Comparison of ENCODE assay signal across 15 cellular contexts in the genomic region with DNA sequence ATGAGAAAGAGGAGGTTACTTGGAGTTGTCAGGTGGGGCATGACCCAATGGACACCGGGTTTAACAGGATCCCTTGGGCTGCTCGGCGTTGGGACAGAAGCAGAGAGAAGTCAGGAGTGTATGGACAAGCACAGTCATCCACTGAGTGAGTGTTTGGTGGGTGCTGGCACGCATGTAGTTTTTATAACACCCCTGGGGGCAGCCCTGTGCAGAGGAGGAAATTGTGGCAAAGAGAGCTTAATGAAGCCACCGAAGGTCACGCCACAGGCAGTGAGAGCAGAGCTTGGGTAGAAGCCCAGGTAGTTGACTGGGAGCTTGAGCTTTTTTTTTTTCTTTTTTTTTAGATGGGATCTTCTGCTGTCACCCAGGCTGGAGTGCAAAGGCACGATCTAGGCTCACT. TPM values are rescaled to one million over a fixed set of nuclear protein-coding genes. Genes with fewer than 3 reads are reported as not detected.
DNase-seq lines count a peak whose midpoint lies in the region; TF ChIP-seq lines count a peak whose summit lies in the region.
"Had no signal": no experiment of that assay in that cellular context is flagged by ENCODE, and none has a peak within 500 bp of the region (broad histone marks: within the 10 kb centered on the region; RNA-seq: fewer than 3 reads in every experiment).

No MANE protein-coding gene starts in this region.

- no peaks in the 10 kb centered on the region for H3K36me3 Mint-ChIP-seq in activated naive CD4-positive, alpha-beta T cell treated with anti-CD3 and anti-CD28 coated beads, Interleukin-2, amount 50 U/mL, for 24 hours
- no peaks in the 10 kb centered on the region for H3K36me3 Mint-ChIP-seq in activated naive CD4-positive, alpha-beta T cell treated with anti-CD3 and anti-CD28 coated beads for 36 hours (ENCODE audit: low read depth)

- TF ChIP-seq POLR2A in adrenal gland (IDR thresholded peaks at IDR 0.05) (no peak), thyroid gland (IDR thresholded peaks at IDR 0.05) (no peak)

- H3K4me3 ChIP-seq in adrenal gland (no peak overlapping the region), thyroid gland (replicated peaks in 1 of 3) (no peak overlapping the region)
- H3K4me3 ChIP-seq: GM23248, upper lobe of right lung had no signal

- TF ChIP-seq CTCF in adrenal gland (IDR thresholded peaks at IDR 0.05) = no peak
- no peak for TF ChIP-seq CTCF in thyroid gland (IDR thresholded peaks at IDR 0.05)

- CTCF ChIA-PET in activated naive CD4-positive, alpha-beta T cell treated with anti-CD3 and anti-CD28 coated beads for 36 hours (lab: Charles Lee) = interaction anchor here (0.6 to 1.4 kb wide), 2 partner anchors 48 to 340 kb away, joined by 3 to 5 read pairs; no protein-coding TSS in a partner anchor

- no peaks in the 10 kb centered on the region for H3K9me3 ChIP-seq in adrenal gland (replicated peaks in 1 of 3)
- H3K9me3 ChIP-seq in thyroid gland = no peaks in the 10 kb centered on the region
- H3K9me3 ChIP-seq: upper lobe of right lung had no signal

- H3K27me3 Mint-ChIP-seq in activated naive CD4-positive, alpha-beta T cell treated with anti-CD3 and anti-CD28 coated beads, Interleukin-2, amount 50 U/mL, for 24 hours = no peaks in the 10 kb centered on the region
- H3K27me3 Mint-ChIP-seq in activated naive CD4-positive, alpha-beta T cell treated with anti-CD3 and anti-CD28 coated beads for 36 hours (ENCODE audit: low read depth) = no peaks in the 10 kb centered on the region

- DNase-seq in activated naive CD4-positive, alpha-beta T cell treated with anti-CD3 and anti-CD28 coated beads for 36 hours = no peak
- DNase-seq in MV-4-11 (lab: John Stamatoyannopoulos, UW) (peak; percentile 25), adrenal gland (peak in 4 of 7 donors; percentile 47 to 57 (median 54)), thyroid gland (peak; percentile 18 to 25), HuH-7 (ENCODE audit: low spot score) (no peak), iPS-NIHi11 (ENCODE audit: low spot score) (no peak)
- no peak for DNase-seq in stimulated activated CD4-positive, alpha-beta T cell treated with anti-CD3 and anti-CD28 coated beads, Interleukin-15, amount 100 ng/mL, for 24 hours
- DNase-seq: activated naive CD4-positive, alpha-beta T cell treated with Interleukin-2 at 50 U/mL for 16 hours; dermis blood vessel endothelial cell; EL; GM23248; IMR-90; upper lobe of right lung had no signal

- no peaks in the 10 kb centered on the region for H3K9me3 Mint-ChIP-seq in activated naive CD4-positive, alpha-beta T cell treated with anti-CD3 and anti-CD28 coated beads, Interleukin-2, amount 50 U/mL, for 24 hours
- no peaks in the 10 kb centered on the region for H3K9me3 Mint-ChIP-seq in activated naive CD4-positive, alpha-beta T cell treated with anti-CD3 and anti-CD28 coated beads for 36 hours

- WGBS in adrenal gland, 4 donors = 61 to 83% (median 71%) methylated on average over 7 of the region's 7 CpGs
- 42 to 51% methylated on average over 7 of the region's 7 CpGs for WGBS in thyroid gland, 2 donors

- H3K36me3 ChIP-seq in adrenal gland (replicated peaks in 1 of 2) = no peaks in the 10 kb centered on the region
- no peaks in the 10 kb centered on the region for H3K36me3 ChIP-seq in thyroid gland
- H3K36me3 ChIP-seq: upper lobe of right lung had no signal

- no peak overlapping the region for H3K27ac ChIP-seq in adrenal gland
- H3K27ac ChIP-seq in thyroid gland = no peak overlapping the region
- H3K27ac ChIP-seq: GM23248, RWPE1, upper lobe of right lung had no signal

- H3K4me1 Mint-ChIP-seq in activated naive CD4-positive, alpha-beta T cell treated with anti-CD3 and anti-CD28 coated beads, Interleukin-2, amount 50 U/mL, for 24 hours = peaks cover 39% of the 10 kb centered on the region
- H3K4me1 Mint-ChIP-seq in activated naive CD4-positive, alpha-beta T cell treated with anti-CD3 and anti-CD28 coated beads for 36 hours (ENCODE audit: low read depth) = peaks cover 25% of the 10 kb centered on the region

- intact Hi-C loops in activated naive CD4-positive, alpha-beta T cell treated with anti-CD3 and anti-CD28 coated beads for 36 hours (cut with micrococcal nuclease) = no loop called here
- intact Hi-C loops in adrenal gland (cut with DNase I) (loop anchor here in 1 of 2 donors (10.0 kb wide), 1 partner anchor 64 kb away; no protein-coding TSS in a partner anchor), thyroid gland (cut with DNase I) (no loop called here)

- H3K4me1 ChIP-seq in adrenal gland (replicated peaks in 1 of 2) (peaks cover 4 to 5% of the 10 kb centered on the region in 2 donors), thyroid gland (peaks cover 0 to 10% of the 10 kb centered on the region in 2 donors)

- H3K27ac Mint-ChIP-seq in activated naive CD4-positive, alpha-beta T cell treated with anti-CD3 and anti-CD28 coated beads, Interleukin-2, amount 50 U/mL, for 24 hours = peak overlapping the region; percentile 66
- no peak overlapping the region for H3K27ac Mint-ChIP-seq in activated naive CD4-positive, alpha-beta T cell treated with anti-CD3 and anti-CD28 coated beads for 36 hours

- peak overlapping the region; percentile 5 for H3K4me3 Mint-ChIP-seq in activated naive CD4-positive, alpha-beta T cell treated with anti-CD3 and anti-CD28 coated beads, Interleukin-2, amount 50 U/mL, for 24 hours
- no peak overlapping the region for H3K4me3 Mint-ChIP-seq in activated naive CD4-positive, alpha-beta T cell treated with anti-CD3 and anti-CD28 coated beads for 36 hours

- H3K27me3 ChIP-seq in adrenal gland (no peaks in the 10 kb centered on the region), thyroid gland (no peaks in the 10 kb centered on the region)
- H3K27me3 ChIP-seq: upper lobe of right lung had no signal

RNA-seq across cellular contexts. Expression of a gene that starts 43.2 kb away (rescaled TPM):
- 1 to 10 TPM; 1.1 to 1.6 TPM for total RNA-seq in activated naive CD4-positive, alpha-beta T cell treated with anti-CD3 and anti-CD28 coated beads for 36 hours
- total RNA-seq in adrenal gland = 10 to 100 TPM; 10.9 to 47.6 (median 18.6) TPM
- polyA plus RNA-seq in adrenal gland = 100 to 1,000 TPM in 1 of 3 donors, 10 to 100 TPM in 1, under 1 TPM in 1; 0.46 to 168 (median 64.5) TPM
- total RNA-seq in thyroid gland = 10 to 100 TPM in 3 of 4 donors, 1 to 10 TPM in 1; 7.8 to 20.2 (median 12.6) TPM

Comparison
In these comparisons a context has a peak if more than half of its experiments do, and no peak if none do; other contexts are left out.
1. DNase-seq: peak in MV-4-11 (single experiment), adrenal gland (4 of 7) and thyroid gland (2 of 2); none in activated naive CD4-positive, alpha-beta T cell treated with anti-CD3 and anti-CD28 coated beads for 36 hours (single experiment), HuH-7 (single experiment), stimulated activated CD4-positive, alpha-beta T cell treated with anti-CD3 and anti-CD28 coated beads, Interleukin-15, amount 100 ng/mL, for 24 hours (single experiment) and iPS-NIHi11 (single experiment).